ENCODE assay signal across 23 cellular contexts in the genomic region with DNA sequence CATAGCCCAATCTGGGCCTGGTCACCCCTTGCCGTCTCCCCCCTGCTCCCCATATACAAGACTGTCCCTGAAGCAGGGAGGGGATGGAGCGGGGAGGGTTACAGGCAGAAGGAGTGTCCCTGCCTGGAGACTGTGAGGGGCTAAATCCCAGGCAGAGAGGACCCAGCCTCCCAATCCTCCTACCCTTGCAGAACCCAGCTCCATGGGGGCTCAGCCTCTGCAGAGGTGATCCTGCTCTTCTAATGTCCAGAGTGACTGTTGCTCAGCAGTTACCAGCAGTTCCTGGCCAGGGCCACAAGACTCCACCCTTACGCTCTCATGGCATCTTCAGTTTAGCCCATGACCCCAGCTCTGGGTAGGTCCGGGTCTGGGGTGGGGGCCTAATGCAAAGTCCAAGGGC. TPM values are rescaled to one million over a fixed set of nuclear protein-coding genes. Genes with fewer than 3 reads are reported as not detected.
DNase-seq lines count a peak whose midpoint lies in the region; ATAC-seq and TF ChIP-seq lines count a peak whose summit lies in the region.
"Had no signal": no experiment of that assay in that cellular context is flagged by ENCODE, and none has a peak within 500 bp of the region (broad histone marks: within the 10 kb centered on the region; RNA-seq: fewer than 3 reads in every experiment).

No MANE protein-coding gene starts in this region.

- intact Hi-C loops in activated CD4-positive, alpha-beta T cell treated with anti-CD3 and anti-CD28 coated beads for 36 hours (cut with DNase I, micrococcal nuclease) = no loop called here

- H3K4me1 ChIP-seq in CD4-positive, CD25-positive, alpha-beta regulatory T cell (ENCODE audit: control insufficient read depth, insufficient read depth, low read length, poor library complexity, severe bottlenecking) = no peaks in the 10 kb centered on the region
- H3K4me1 ChIP-seq in gastroesophageal sphincter = no peaks in the 10 kb centered on the region
- H3K4me1 ChIP-seq: BE2C, esophagus squamous epithelium, neural progenitor cell, psoas muscle had no signal

- CTCF ChIA-PET in activated CD4-positive, alpha-beta T cell treated with anti-CD3 and anti-CD28 coated beads for 36 hours (lab: Charles Lee) = no interaction called here
- CTCF ChIA-PET in activated CD8-positive, alpha-beta T cell treated with anti-CD3 and anti-CD28 coated beads, Interleukin-2, amount 10 ng/mL, durations not matched to agents 7 days and 5 days (lab: Charles Lee) = no interaction called here

- peaks cover 89% of the 10 kb centered on the region for H3K36me3 ChIP-seq in CD4-positive, CD25-positive, alpha-beta regulatory T cell (ENCODE audit: control insufficient read depth, insufficient read depth, low read length)
- H3K36me3 ChIP-seq in gastroesophageal sphincter = peaks cover 0 to 100% of the 10 kb centered on the region in 2 donors
- H3K36me3 ChIP-seq: BE2C, neural progenitor cell had no signal

- no peaks in the 10 kb centered on the region for H3K9me3 Mint-ChIP-seq in activated CD4-positive, alpha-beta T cell treated with anti-CD3 and anti-CD28 coated beads for 36 hours (ENCODE audit: low read depth)
- H3K9me3 Mint-ChIP-seq in CD4-positive, CD25-positive, alpha-beta regulatory T cell = no peaks in the 10 kb centered on the region
- H3K9me3 Mint-ChIP-seq in activated CD8-positive, alpha-beta T cell treated with anti-CD3 and anti-CD28 coated beads, Interleukin-2, amount 10 ng/mL, durations not matched to agents 7 days and 5 days (ENCODE audit: insufficient read depth) = no peaks in the 10 kb centered on the region
- H3K9me3 Mint-ChIP-seq in memory B cell = no peaks in the 10 kb centered on the region
- H3K9me3 Mint-ChIP-seq: mesothelial cell of epicardium, neural progenitor cell had no signal

- H3K27ac ChIP-seq in CD4-positive, CD25-positive, alpha-beta regulatory T cell (ENCODE audit: insufficient read depth, low read length, poor library complexity, severe bottlenecking) = no peak overlapping the region
- no peak overlapping the region for H3K27ac ChIP-seq in gastroesophageal sphincter
- H3K27ac ChIP-seq: esophagus squamous epithelium, neural progenitor cell, PC-9, psoas muscle, VCaP had no signal

- H3K27me3 ChIP-seq in CD4-positive, CD25-positive, alpha-beta regulatory T cell (ENCODE audit: control insufficient read depth, insufficient read depth, low read length) = no peaks in the 10 kb centered on the region
- no peaks in the 10 kb centered on the region for H3K27me3 ChIP-seq in gastroesophageal sphincter
- H3K27me3 ChIP-seq: BE2C, esophagus squamous epithelium, neural progenitor cell had no signal

- H3K27me3 Mint-ChIP-seq in activated CD4-positive, alpha-beta T cell treated with anti-CD3 and anti-CD28 coated beads for 36 hours = no peaks in the 10 kb centered on the region
- no peaks in the 10 kb centered on the region for H3K27me3 Mint-ChIP-seq in CD4-positive, CD25-positive, alpha-beta regulatory T cell
- no peaks in the 10 kb centered on the region for H3K27me3 Mint-ChIP-seq in activated CD8-positive, alpha-beta T cell treated with anti-CD3 and anti-CD28 coated beads, Interleukin-2, amount 10 ng/mL, durations not matched to agents 7 days and 5 days (ENCODE audit: low read depth)
- H3K27me3 Mint-ChIP-seq in memory B cell = no peaks in the 10 kb centered on the region

- 40 to 67% methylated on average over 1 of the region's 4 CpGs for WGBS in gastroesophageal sphincter (ENCODE audit: low coverage in 1 of 2), 2 donors

- no peak for TF ChIP-seq POLR2A in gastroesophageal sphincter (IDR thresholded peaks at IDR 0.05)

- peak overlapping the region; percentile 72 for H3K27ac Mint-ChIP-seq in activated CD4-positive, alpha-beta T cell treated with anti-CD3 and anti-CD28 coated beads for 36 hours
- H3K27ac Mint-ChIP-seq in CD4-positive, CD25-positive, alpha-beta regulatory T cell = peak overlapping the region; percentile 30 to 77 (median 71)
- peak overlapping the region; percentile 79 for H3K27ac Mint-ChIP-seq in activated CD8-positive, alpha-beta T cell treated with anti-CD3 and anti-CD28 coated beads, Interleukin-2, amount 10 ng/mL, durations not matched to agents 7 days and 5 days
- peak overlapping the region; percentile 53 for H3K27ac Mint-ChIP-seq in memory B cell
- H3K27ac Mint-ChIP-seq: mesothelial cell of epicardium, neural progenitor cell had no signal

- DNase-seq in activated CD4-positive, alpha-beta T cell treated with anti-CD3 and anti-CD28 coated beads for 36 hours = no peak
- DNase-seq in activated CD4-positive, alpha-beta T cell treated with anti-CD3 and anti-CD28 coated beads for 48 hours = no peak
- no peak for DNase-seq in CD4-positive, CD25-positive, alpha-beta regulatory T cell
- no peak for DNase-seq in activated CD8-positive, alpha-beta T cell treated with anti-CD3 and anti-CD28 coated beads, Interleukin-2, amount 10 ng/mL, durations not matched to agents 7 days and 5 days
- DNase-seq in memory B cell (ENCODE audit: low spot score in 2 of 2) = no peak
- DNase-seq: BE2C; effector memory CD4-positive, alpha-beta T cell; esophagus squamous epithelium; Karpas-422; left colon; NCI-H187 treated with DMSO at 0.1 percent for 48 hours; NCI-H2227 treated with DMSO at 0.1 percent for 48 hours; NCI-H82; PC-9; psoas muscle; SIG-M5; substantia nigra had no signal

- POLR2A ChIA-PET in activated CD4-positive, alpha-beta T cell treated with anti-CD3 and anti-CD28 coated beads for 36 hours (lab: Charles Lee) = no interaction called here
- POLR2A ChIA-PET in activated CD8-positive, alpha-beta T cell treated with anti-CD3 and anti-CD28 coated beads, Interleukin-2, amount 10 ng/mL, durations not matched to agents 7 days and 5 days (lab: Charles Lee) = no interaction called here

- peaks cover 45% of the 10 kb centered on the region for H3K4me1 Mint-ChIP-seq in activated CD4-positive, alpha-beta T cell treated with anti-CD3 and anti-CD28 coated beads for 36 hours
- peaks cover 0 to 22% (median 8%) of the 10 kb centered on the region in 4 donors for H3K4me1 Mint-ChIP-seq in CD4-positive, CD25-positive, alpha-beta regulatory T cell
- H3K4me1 Mint-ChIP-seq in activated CD8-positive, alpha-beta T cell treated with anti-CD3 and anti-CD28 coated beads, Interleukin-2, amount 10 ng/mL, durations not matched to agents 7 days and 5 days (ENCODE audit: low read depth) = peaks cover 96% of the 10 kb centered on the region
- H3K4me1 Mint-ChIP-seq in memory B cell = peaks cover 25% of the 10 kb centered on the region
- H3K4me1 Mint-ChIP-seq: mesothelial cell of epicardium, neural progenitor cell had no signal

- no peak overlapping the region for H3K4me3 ChIP-seq in CD4-positive, CD25-positive, alpha-beta regulatory T cell (ENCODE audit: low read depth, low read length)
- no peak overlapping the region for H3K4me3 ChIP-seq in gastroesophageal sphincter
- H3K4me3 ChIP-seq: esophagus squamous epithelium, neural progenitor cell, PC-9, psoas muscle had no signal

- no peak for TF ChIP-seq EP300 in gastroesophageal sphincter (IDR thresholded peaks at IDR 0.05)

- H3K36me3 Mint-ChIP-seq in activated CD4-positive, alpha-beta T cell treated with anti-CD3 and anti-CD28 coated beads for 36 hours (ENCODE audit: low read depth) = peaks cover 45% of the 10 kb centered on the region
- H3K36me3 Mint-ChIP-seq in CD4-positive, CD25-positive, alpha-beta regulatory T cell = peaks cover 58% of the 10 kb centered on the region
- H3K36me3 Mint-ChIP-seq in activated CD8-positive, alpha-beta T cell treated with anti-CD3 and anti-CD28 coated beads, Interleukin-2, amount 10 ng/mL, durations not matched to agents 7 days and 5 days (ENCODE audit: low read depth) = peaks cover 88% of the 10 kb centered on the region
- H3K36me3 Mint-ChIP-seq in memory B cell = peaks cover 23% of the 10 kb centered on the region

- H3K4me3 Mint-ChIP-seq in activated CD4-positive, alpha-beta T cell treated with anti-CD3 and anti-CD28 coated beads for 36 hours = no peak overlapping the region
- H3K4me3 Mint-ChIP-seq in CD4-positive, CD25-positive, alpha-beta regulatory T cell = no peak overlapping the region
- H3K4me3 Mint-ChIP-seq in activated CD8-positive, alpha-beta T cell treated with anti-CD3 and anti-CD28 coated beads, Interleukin-2, amount 10 ng/mL, durations not matched to agents 7 days and 5 days = no peak overlapping the region
- H3K4me3 Mint-ChIP-seq in memory B cell = no peak overlapping the region
- H3K4me3 Mint-ChIP-seq: mesothelial cell of epicardium, neural progenitor cell had no signal

- ATAC-seq in activated CD4-positive, alpha-beta T cell treated with anti-CD3 and anti-CD28 coated beads for 36 hours = no peak
- no peak for ATAC-seq in CD4-positive, CD25-positive, alpha-beta regulatory T cell (ENCODE audit: low read depth in 2 of 2)
- ATAC-seq in activated CD8-positive, alpha-beta T cell treated with anti-CD3 and anti-CD28 coated beads, Interleukin-2, amount 10 ng/mL, durations not matched to agents 7 days and 5 days = no peak
- ATAC-seq in memory B cell (ENCODE audit: low read depth) = no peak
- ATAC-seq in HG03135 (IDR thresholded peaks at IDR 0.05; ENCODE audit: unreplicated experiment) = no peak
- no peak for ATAC-seq in GM21528 (IDR thresholded peaks at IDR 0.05; ENCODE audit: low FRiP score, unreplicated experiment)
- no peak for ATAC-seq in gastroesophageal sphincter
- ATAC-seq: left colon, psoas muscle had no signal

- no peaks in the 10 kb centered on the region for H3K9me3 ChIP-seq in CD4-positive, CD25-positive, alpha-beta regulatory T cell (ENCODE audit: control insufficient read depth in 2 of 2, low read length in 2 of 2)
- no peaks in the 10 kb centered on the region for H3K9me3 ChIP-seq in gastroesophageal sphincter
- H3K9me3 ChIP-seq: BE2C, esophagus squamous epithelium, psoas muscle had no signal

- no peak for TF ChIP-seq CTCF in gastroesophageal sphincter (IDR thresholded peaks at IDR 0.05)

RNA-seq across cellular contexts. Expression of gene COA5, which starts 58.1 kb away (rescaled TPM):
- 10 to 100 TPM; 17.7 to 33.2 TPM for total RNA-seq in activated CD4-positive, alpha-beta T cell treated with anti-CD3 and anti-CD28 coated beads for 36 hours
- total RNA-seq in CD4-positive, CD25-positive, alpha-beta regulatory T cell = 20.4 TPM
- polyA plus RNA-seq in CD4-positive, CD25-positive, alpha-beta regulatory T cell = 10 to 100 TPM; 32.6 to 40.7 (median 38.6) TPM
- 10 to 100 TPM; 18.8 to 21.8 TPM for total RNA-seq in activated CD8-positive, alpha-beta T cell treated with anti-CD3 and anti-CD28 coated beads, Interleukin-2, amount 10 ng/mL, durations not matched to agents 7 days and 5 days
- total RNA-seq in gastroesophageal sphincter = 10 to 100 TPM; 35.1 to 64.9 (median 42.3) TPM

RNA-seq across cellular contexts. Expression of gene UNC50, which starts 58.2 kb away (rescaled TPM):
- total RNA-seq in activated CD4-positive, alpha-beta T cell treated with anti-CD3 and anti-CD28 coated beads for 36 hours = 10 to 100 TPM; 21.1 to 31.4 TPM
- 17.8 TPM for total RNA-seq in CD4-positive, CD25-positive, alpha-beta regulatory T cell
- 10 to 100 TPM; 44.9 to 58.6 (median 48.4) TPM for polyA plus RNA-seq in CD4-positive, CD25-positive, alpha-beta regulatory T cell
- total RNA-seq in activated CD8-positive, alpha-beta T cell treated with anti-CD3 and anti-CD28 coated beads, Interleukin-2, amount 10 ng/mL, durations not matched to agents 7 days and 5 days = 10 to 100 TPM; 25.5 to 26.1 TPM
- total RNA-seq in gastroesophageal sphincter = 10 to 100 TPM; 40.3 to 55.7 (median 46.0) TPM
